10 cellular contexts compared by ENCODE assay signal in the genomic region with DNA sequence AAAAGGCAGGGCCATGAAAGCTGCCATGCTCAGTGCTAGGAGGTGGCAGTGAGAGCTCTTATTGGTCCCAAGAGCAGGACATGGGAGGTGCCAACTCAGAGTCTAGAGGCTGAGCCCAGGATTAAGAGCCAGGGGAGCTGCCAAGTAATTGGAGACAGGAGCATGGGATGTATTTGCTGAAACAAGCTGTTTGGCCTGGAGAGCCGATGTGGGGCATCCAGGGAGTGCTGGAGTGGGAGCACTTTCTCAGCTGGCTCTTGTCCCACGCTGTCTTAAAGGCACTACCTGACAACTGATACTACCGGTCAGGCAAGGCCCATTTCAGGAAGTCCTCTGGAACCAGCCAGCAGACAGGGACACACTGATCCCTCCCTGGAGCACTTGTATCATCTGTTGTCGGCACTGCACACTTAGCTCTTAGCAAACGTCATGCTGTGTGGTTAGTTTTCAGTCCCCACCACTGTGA. TPM values are rescaled to one million over a fixed set of nuclear protein-coding genes. Genes with fewer than 3 reads are reported as not detected.
DNase-seq lines count a peak whose midpoint lies in the region; ATAC-seq and TF ChIP-seq lines count a peak whose summit lies in the region.
"Had no signal": no experiment of that assay in that cellular context is flagged by ENCODE, and none has a peak within 500 bp of the region (broad histone marks: within the 10 kb centered on the region; RNA-seq: fewer than 3 reads in every experiment).

No MANE protein-coding gene starts in this region.

- no peaks in the 10 kb centered on the region for H3K36me3 Mint-ChIP-seq in nephron (ENCODE audit: low read depth)

- ATAC-seq in GM21576 (IDR thresholded peaks at IDR 0.05; ENCODE audit: unreplicated experiment) (no peak), HG03520 (IDR thresholded peaks at IDR 0.05; ENCODE audit: unreplicated experiment) (no peak)

- H3K4me1 Mint-ChIP-seq in nephron = peaks cover 55% of the 10 kb centered on the region

- TF ChIP-seq CTCF in nephron (IDR thresholded peaks at IDR 0.05; ENCODE audit: unreplicated experiment in 3 of 3) = no peak

- peaks cover 7% of the 10 kb centered on the region for H3K27me3 Mint-ChIP-seq in nephron (ENCODE audit: low read depth)

- peak; percentile 91 for DNase-seq in DMS53 (lab: John Stamatoyannopoulos, UW)
- peak; percentile 90 for DNase-seq in NCI-H1092 treated with DMSO at 0.1 percent for 48 hours (lab: John Stamatoyannopoulos, UW)
- peak; percentile 67 for DNase-seq in dedifferentiated amniotic fluid mesenchymal stem cell (ENCODE audit: extremely low spot score)
- DNase-seq in cerebellum (ENCODE audit: low spot score) = no peak
- no peak for DNase-seq in NAMALWA (ENCODE audit: low spot score)
- DNase-seq: glutamatergic neuron, NCI-H1417 treated with DMSO at 0.1 percent for 48 hours had no signal

- H3K9me3 Mint-ChIP-seq in nephron = no peaks in the 10 kb centered on the region

- H3K4me3 Mint-ChIP-seq in nephron = no peak overlapping the region

- peak overlapping the region in 2 of 3 experiments; percentile 36 to 53 for H3K27ac Mint-ChIP-seq in nephron

RNA-seq across cellular contexts. Expression of a gene that starts 19.3 kb away (rescaled TPM):
- 19.1 TPM for total RNA-seq in cerebellum

Comparison
In these comparisons a context has a peak if more than half of its experiments do, and no peak if none do; other contexts are left out.
1. DNase-seq: peak in DMS53 (single experiment), NCI-H1092 treated with DMSO at 0.1 percent for 48 hours (single experiment) and dedifferentiated amniotic fluid mesenchymal stem cell (single experiment); none in cerebellum (single experiment) and NAMALWA (single experiment).